In the genomic region with DNA sequence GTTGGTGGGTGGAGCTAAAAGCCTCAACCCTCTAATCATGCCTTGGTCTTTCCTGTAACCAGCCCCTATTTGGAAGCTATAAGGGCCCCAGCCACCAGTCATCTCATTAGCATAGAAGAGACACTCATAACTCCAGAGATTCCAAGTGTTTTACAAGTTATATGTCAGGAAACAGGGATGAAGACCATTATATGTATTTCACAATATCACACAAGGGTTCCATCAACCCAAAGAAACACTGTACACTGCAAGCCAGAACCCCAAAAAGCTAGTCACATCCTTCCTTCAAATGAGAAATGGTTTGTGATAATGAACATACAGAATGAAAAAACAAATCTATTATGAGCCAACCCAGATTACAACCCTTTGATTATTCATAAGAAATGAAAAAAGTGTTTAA, we compare ENCODE assay signal across 34 cellular contexts.
"Had no signal": no experiment of that assay in that cellular context is flagged by ENCODE, and none has a peak within 500 bp of the region (broad histone marks: within the 10 kb centered on the region; RNA-seq: fewer than 3 reads in every experiment).

No MANE protein-coding gene starts in this region.

- H3K27me3 ChIP-seq: adrenal gland, body of pancreas, brain microvascular endothelial cell, breast epithelium had no signal

- H3K27ac ChIP-seq: adrenal gland, body of pancreas, brain microvascular endothelial cell, breast epithelium, VCaP had no signal

- DNase-seq: activated B cell treated with CpG ODN at 0.5 μM for 24 hours; activated CD4-positive, alpha-beta memory T cell treated with anti-CD3 and anti-CD28 coated beads for 36 hours; activated CD4-positive, alpha-beta T cell treated with anti-CD3 and anti-CD28 coated beads for 4 hours; activated CD4-positive, alpha-beta T cell treated with anti-CD3 and anti-CD28 coated beads, Interleukin-2, amount 10 ng/mL, durations not matched to agents 24 days and 14 days; activated CD4-positive, alpha-beta T cell treated with anti-CD3 and anti-CD28 coated beads, Interleukin-2, amount 50 U/mL, for 1 hour; activated CD4-positive, alpha-beta T cell treated with anti-CD3 and anti-CD28 coated beads, Interleukin-2, amount 50 U/mL, for 4 hours; activated CD4-positive, CD25-positive, alpha-beta regulatory T cell treated with anti-CD3 and anti-CD28 coated beads, Interleukin-2, amount 50 U/mL, for 72 hours; activated CD8-positive, alpha-beta memory T cell treated with anti-CD3 and anti-CD28 coated beads, Interleukin-2, amount 50 U/mL, for 4 hours; activated CD8-positive, alpha-beta T cell treated with anti-CD3 and anti-CD28 coated beads for 36 hours; activated effector memory CD4-positive, alpha-beta T cell treated with anti-CD3 and anti-CD28 coated beads, Interleukin-2, amount 50 U/mL, for 16 hours; activated gamma-delta T cell treated with Interleukin-2 at 50 U/mL for 16 hours; activated naive CD4-positive, alpha-beta T cell; activated naive CD4-positive, alpha-beta T cell treated with anti-CD3 and anti-CD28 coated beads for 36 hours; activated naive CD4-positive, alpha-beta T cell treated with anti-CD3 and anti-CD28 coated beads, Interleukin-2, amount 50 U/mL, for 16 hours; activated naive CD8-positive, alpha-beta T cell treated with anti-CD3 and anti-CD28 coated beads for 36 hours; activated T-cell treated with anti-CD3 and anti-CD28 coated beads for 4 hours; activated T-cell treated with anti-CD3 and anti-CD28 coated beads, Interleukin-2, amount 50 U/mL, for 1 hour; activated T-cell treated with anti-CD3 and anti-CD28 coated beads, Interleukin-2, amount 50 U/mL, for 4 hours; activated T-cell treated with anti-CD3 and anti-CD28 coated beads, Interleukin-2, amount 50 U/mL, for 72 hours; adrenal gland; amniotic stem cell; aorta; body of pancreas; brain microvascular endothelial cell; central memory CD4-positive, alpha-beta T cell; T-helper 1 cell; T-helper 2 cell; T-helper 9 cell had no signal

- H3K4me1 ChIP-seq: adrenal gland, body of pancreas, breast epithelium had no signal

- ATAC-seq: activated CD8-positive, alpha-beta T cell treated with anti-CD3 and anti-CD28 coated beads for 36 hours; activated naive CD4-positive, alpha-beta T cell treated with anti-CD3 and anti-CD28 coated beads, Interleukin-2, amount 50 U/mL, for 72 hours; activated T-cell treated with anti-CD3 and anti-CD28 coated beads, Interleukin-2, amount 50 U/mL, for 4 hours; activated T-cell treated with anti-CD3 and anti-CD28 coated beads, Interleukin-2, amount 50 U/mL, for 72 hours; activated T-helper 17 cell treated with anti-CD3 and anti-CD28 coated beads, Interleukin-2, amount 50 U/mL, for 72 hours; body of pancreas had no signal

- H3K36me3 ChIP-seq: adrenal gland, brain microvascular endothelial cell, breast epithelium had no signal

- H3K4me3 ChIP-seq: adrenal gland, body of pancreas, breast epithelium had no signal

- FAIRE-seq: astrocyte, TTC549 had no signal

- H3K9me3 ChIP-seq: adrenal gland, body of pancreas, breast epithelium had no signal
